Comparison of ENCODE assay signal across 11 cellular contexts in the genomic region with DNA sequence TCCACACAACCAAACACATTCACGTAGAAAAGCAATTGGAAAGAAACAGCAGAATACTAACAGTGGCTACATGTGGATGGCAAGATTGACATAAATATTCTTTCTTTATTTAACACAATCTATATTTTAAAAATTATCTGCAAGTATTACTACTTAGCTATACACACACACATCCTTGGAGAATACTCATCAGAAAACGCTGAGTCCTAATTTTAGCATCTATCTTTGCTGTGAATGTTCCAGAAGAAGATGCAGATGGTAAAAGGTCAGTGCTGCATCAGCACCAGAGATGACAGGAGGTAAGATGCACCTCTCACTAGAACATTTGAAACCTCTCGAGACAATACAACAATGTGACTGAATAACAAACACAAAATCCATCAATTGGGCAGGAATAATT.
"Had no signal": no experiment of that assay in that cellular context is flagged by ENCODE, and none has a peak within 500 bp of the region (broad histone marks: within the 10 kb centered on the region; RNA-seq: fewer than 3 reads in every experiment).

No MANE protein-coding gene starts in this region.

- H3K4me1 ChIP-seq: HAP-1 had no signal

- H3K27ac ChIP-seq: GM23248 had no signal

- H2AFZ ChIP-seq: GM23248, GM23338 had no signal

- H3K4me2 ChIP-seq: GM23338 had no signal

- H3K9ac ChIP-seq: GM23248 had no signal

- H3K9me3 ChIP-seq: HAP-1 had no signal

- H3K36me3 ChIP-seq: HAP-1 had no signal

- H3K4me3 ChIP-seq: GM23248, GM23338, HAP-1 had no signal

- DNase-seq: GM23248, GOT3, H7, H9, HCEC 1CT, HFFc6 had no signal

- FAIRE-seq: H1, H54 had no signal

- ATAC-seq: GM23338, HCT116 had no signal
